8 cellular contexts compared by ENCODE assay signal in the genomic region with DNA sequence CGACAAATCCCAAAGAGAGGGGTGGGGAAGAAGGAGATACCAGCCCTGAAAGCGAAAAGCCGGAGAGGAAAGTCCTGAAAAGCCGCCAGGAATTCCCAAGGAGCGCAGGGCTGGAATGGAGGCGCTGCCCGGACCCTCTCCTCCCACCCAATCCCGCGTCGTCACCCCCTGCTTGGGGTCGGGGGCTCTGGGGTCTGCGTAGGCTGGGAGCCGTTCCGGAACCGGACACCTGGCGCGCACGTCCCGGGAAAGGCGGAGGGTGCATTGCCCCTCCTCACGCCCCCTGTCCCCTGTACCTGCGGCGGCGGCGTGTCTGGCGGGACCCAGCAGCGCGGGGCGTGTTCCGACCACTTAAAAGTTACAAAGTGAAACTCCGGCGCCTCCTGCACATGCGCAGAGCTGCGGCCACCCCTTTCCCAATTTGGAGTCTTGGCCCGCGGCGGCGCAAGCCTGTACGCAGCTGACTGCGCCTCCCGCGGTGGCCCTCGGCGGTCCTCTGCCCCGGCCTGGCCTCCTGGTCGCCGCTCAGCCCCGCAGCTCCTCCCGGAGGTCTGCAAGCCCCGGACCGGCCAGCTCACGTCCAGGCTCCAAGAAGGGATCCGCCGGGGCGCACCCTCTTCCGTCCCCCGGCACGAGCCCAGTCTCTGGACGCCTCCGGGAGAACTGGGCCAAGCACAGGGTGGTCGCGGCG.
DNase-seq lines count a peak whose midpoint lies in the region; ATAC-seq and TF ChIP-seq lines count a peak whose summit lies in the region.

Gene TMEM63A (minus strand): TSS at position 373 of the 691 bp plus-strand sequence. CDS start 4,800 bp downstream, outside the sequence.

- peak within 1 kb of the TSS; percentile 97 for H3K4me3 ChIP-seq in AG10803 (ENCODE audit: low read length)
- H3K4me3 ChIP-seq in OCI-LY3 (ENCODE audit: low read length): peak within 1 kb of the TSS; percentile 85
- peak within 1 kb of the TSS; percentile 89 to 95 for H3K4me3 ChIP-seq in muscle layer of colon (ENCODE audit: low read depth in 1 of 2, low read length in 2 of 2)

- peak within 1 kb of the TSS; percentile 14; the same call in 1 of the 2 replicates for H3K27ac ChIP-seq in OCI-LY3 (ENCODE audit: low read length)
- peak within 1 kb of the TSS; percentile 83 for H3K27ac ChIP-seq in muscle layer of colon (ENCODE audit: low read depth, low read length)

- H3K36me3 ChIP-seq in OCI-LY3 (replicated peaks; ENCODE audit: low read depth, low read length): peaks cover 4% of the 10 kb centered on the region
- H3K36me3 ChIP-seq in muscle layer of colon (ENCODE audit: insufficient read depth, low read length): peaks cover 14% of the 10 kb centered on the region

- H3K9me3 ChIP-seq in OCI-LY3 (ENCODE audit: insufficient read depth, low read length): no peaks in the 10 kb centered on the region
- no peaks in the 10 kb centered on the region for H3K9me3 ChIP-seq in muscle layer of colon (ENCODE audit: low read length)

- H2AFZ ChIP-seq in OCI-LY3 (ENCODE audit: low read depth, low read length): peak within 1 kb of the TSS; percentile 65; the same call in 1 of the 2 replicates

- H3K79me2 ChIP-seq in OCI-LY3 (ENCODE audit: low read length): peaks cover 13% of the 10 kb centered on the region; the same call in 1 of the 2 replicates

- peak within 1 kb of the TSS; percentile 81 for H3K4me2 ChIP-seq in OCI-LY3 (ENCODE audit: low read length)

- ATAC-seq in GM18861 (IDR thresholded peaks at IDR 0.05; ENCODE audit: unreplicated experiment): peak; percentile 69
- peak; percentile 51 for ATAC-seq in HG03097 (IDR thresholded peaks at IDR 0.05; ENCODE audit: low FRiP score, unreplicated experiment)

- H3K4me1 ChIP-seq in OCI-LY3 (ENCODE audit: low read length) (peaks cover 13% of the 10 kb centered on the region), muscle layer of colon (ENCODE audit: insufficient read depth, low read length) (peaks cover 42% of the 10 kb centered on the region)

- peak; percentile 62 for TF ChIP-seq POLR2A in erythroblast (IDR thresholded peaks at IDR 0.05; ENCODE audit: low read length)

- H4K20me1 ChIP-seq in OCI-LY3 (ENCODE audit: insufficient read depth, low read length): no peaks in the 10 kb centered on the region

- TF ChIP-seq CTCF in AG10803 (conservative IDR thresholded peaks at IDR 0.05; ENCODE audit: low read length): peak; percentile 35; the same call in 1 of the 2 replicates
- TF ChIP-seq CTCF in OCI-LY3 (IDR thresholded peaks at IDR 0.05; ENCODE audit: low read depth, low read length): peak; percentile 38

- DNase-seq in AG10803 (ENCODE audit: low read depth): peak; percentile 82
- peak; percentile 81 for DNase-seq in activated T-cell treated with anti-CD3 and anti-CD28 coated beads for 48 hours (ENCODE audit: low read depth)
- DNase-seq in erythroblast (lab: John Stamatoyannopoulos, UW): peak; percentile 92 to 95
- peak; percentile 82 for DNase-seq in stimulated activated CD8-positive, alpha-beta memory T cell treated with anti-CD3 and anti-CD28 coated beads, Interleukin-7, amount 100 ng/mL, for 4 hours (ENCODE audit: low read depth in 2 of 2)

- H3K9ac ChIP-seq in OCI-LY3 (ENCODE audit: low read length): peak within 1 kb of the TSS; percentile 84
- peak within 1 kb of the TSS; percentile 71 for H3K9ac ChIP-seq in muscle layer of colon (ENCODE audit: low read length)

- H3K27me3 ChIP-seq in OCI-LY3 (ENCODE audit: low read depth, low read length): no peaks in the 10 kb centered on the region
- H3K27me3 ChIP-seq in muscle layer of colon (ENCODE audit: control insufficient read depth in 1 of 2, insufficient read depth in 2 of 2, low read length in 2 of 2): no peaks in the 10 kb centered on the region

Comparison
In these comparisons a context has a peak if more than half of its experiments do, and no peak if none do; other contexts are left out.
1. Peak in every context shown above with its lines: DNase-seq, ATAC-seq, H3K4me3 ChIP-seq and H3K27ac ChIP-seq.